ENCODE assay signal across 3 cellular contexts in genomic region chr16:69534720-69535119, GRCh38.
TF ChIP-seq lines count a peak whose summit lies in the region.

No MANE protein-coding gene starts in this region.

TF ChIP-seq in A549, 52 proteins besides CTCF, POLR2A, EP300 and RAD21:
- TF ChIP-seq ZNF302 (CRISPR knock-in tag; IDR thresholded peaks at IDR 0.05) (no peak), KDM1A (IDR thresholded peaks at IDR 0.05; ENCODE audit: low read depth) (0 out of 2 replicates have a peak, but pooled peaks have one; percentile 77), CHD4 (IDR thresholded peaks at IDR 0.05; ENCODE audit: borderline replicate concordance) (0 out of 2 replicates have a peak, but pooled peaks have one; percentile 26), HDAC2 (IDR thresholded peaks at IDR 0.05) (peak; percentile 75; the same call in 1 of the 2 replicates)

TF ChIP-seq in HCT116, 20 proteins besides CTCF, POLR2A, EP300 and RAD21:
- no peak for TF ChIP-seq TCF7L2 (IDR thresholded peaks at IDR 0.05; ENCODE audit: borderline replicate concordance, extremely low read depth, insufficient read depth, insufficient read length)
- TF ChIP-seq YY1 (IDR thresholded peaks at IDR 0.05; ENCODE audit: extremely low read depth, insufficient replicate concordance, low read depth, low read length): no peak
- no peak for TF ChIP-seq ZNF274 (IDR thresholded peaks at IDR 0.05; ENCODE audit: low read depth, low read length)
- no peak for TF ChIP-seq REST (IDR thresholded peaks at IDR 0.05; ENCODE audit: low read depth)
- TF ChIP-seq CBX3 (IDR thresholded peaks at IDR 0.05; ENCODE audit: low read depth): peak; percentile 56; the same call in 1 of the 2 replicates
TF ChIP-seq in HCT116: peak in this region for 1.

TF ChIP-seq in WTC11, 78 proteins besides CTCF, POLR2A, EP300 and RAD21:
- TF ChIP-seq ATF6 (CRISPR knock-in tag; IDR thresholded peaks at IDR 0.05) (no peak), IRF2 (CRISPR knock-in tag; IDR thresholded peaks at IDR 0.05; ENCODE audit: borderline replicate concordance, low read depth) (no peak), GTF2I (CRISPR knock-in tag; conservative IDR thresholded peaks at IDR 0.05) (0 out of 2 replicates have a peak, but pooled peaks have one; percentile 47), SMAD4 (CRISPR knock-in tag; IDR thresholded peaks at IDR 0.05) (no peak), JUN (CRISPR knock-in tag; IDR thresholded peaks at IDR 0.05) (no peak), ZNF396 (CRISPR knock-in tag; IDR thresholded peaks at IDR 0.05; ENCODE audit: borderline replicate concordance) (no peak), ARID4B (CRISPR knock-in tag; IDR thresholded peaks at IDR 0.05; ENCODE audit: borderline replicate concordance) (no peak), TEAD4 (CRISPR knock-in tag; IDR thresholded peaks at IDR 0.05) (no peak), SP1 (CRISPR knock-in tag; conservative IDR thresholded peaks at IDR 0.05) (no peak)
